In the genomic region with DNA sequence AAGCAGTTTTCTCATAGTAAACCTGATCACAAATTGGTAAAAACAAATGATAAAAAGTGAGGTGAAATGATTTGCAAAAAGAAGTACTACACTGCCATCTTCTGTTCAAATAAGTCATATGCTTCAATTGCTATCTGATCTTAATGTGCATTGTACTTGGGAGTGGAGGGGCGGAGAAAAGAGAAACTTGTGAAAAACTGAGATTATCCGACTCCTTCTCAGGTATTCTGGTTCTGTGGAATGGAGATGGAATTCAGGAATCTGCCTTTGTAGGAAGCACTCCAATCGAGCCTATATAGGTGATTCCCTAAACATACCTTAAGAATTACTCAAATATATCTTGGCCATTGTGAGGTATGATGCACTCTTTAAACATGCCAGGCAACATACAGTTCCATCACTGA, we compare ENCODE assay signal across 8 cellular contexts.
DNase-seq lines count a peak whose midpoint lies in the region; ATAC-seq lines count a peak whose summit lies in the region.

No MANE protein-coding gene starts in this region.

- no peaks in the 10 kb centered on the region for H3K36me3 Mint-ChIP-seq in CD8-positive, alpha-beta memory T cell

- no peaks in the 10 kb centered on the region for H3K4me1 Mint-ChIP-seq in CD8-positive, alpha-beta memory T cell

- DNase-seq in DMS 273 (lab: John Stamatoyannopoulos, UW; ENCODE audit: unreplicated experiment): peak; percentile 31
- DNase-seq in LoVo (ENCODE audit: low spot score): peak; percentile 36
- peak; percentile 71 for DNase-seq in SW480 (ENCODE audit: low spot score)
- DNase-seq in left kidney (ENCODE audit: low read depth, low spot score): peak; percentile 65
- no peak for DNase-seq in activated effector memory CD4-positive, alpha-beta T cell treated with anti-CD3 and anti-CD28 coated beads, Interleukin-2, amount 50 U/mL, for 16 hours
- DNase-seq in CD8-positive, alpha-beta memory T cell: no peak
- no peak for DNase-seq in activated CD4-positive, alpha-beta T cell treated with anti-CD3 and anti-CD28 coated beads for 1 hour

- no peak overlapping the region for H3K27ac Mint-ChIP-seq in CD8-positive, alpha-beta memory T cell

- H3K4me3 Mint-ChIP-seq in CD8-positive, alpha-beta memory T cell: no peak overlapping the region

- H3K4me3 ChIP-seq in CD8-positive, alpha-beta memory T cell (ENCODE audit: low read length): no peak overlapping the region

- ATAC-seq in GM21515 (IDR thresholded peaks at IDR 0.05; ENCODE audit: unreplicated experiment): peak; percentile 64

- no peaks in the 10 kb centered on the region for H3K36me3 ChIP-seq in CD8-positive, alpha-beta memory T cell (ENCODE audit: insufficient read depth, low read length)

- no peaks in the 10 kb centered on the region for H3K4me1 ChIP-seq in CD8-positive, alpha-beta memory T cell (ENCODE audit: insufficient read depth, low read length)

- peaks cover 4 to 12% (median 8%) of the 10 kb centered on the region in 5 donors for H3K9me3 Mint-ChIP-seq in CD8-positive, alpha-beta memory T cell

- POLR2A ChIA-PET in CD8-positive, alpha-beta memory T cell (lab: Charles Lee): no interaction called here

- no peaks in the 10 kb centered on the region for H3K9me3 ChIP-seq in CD8-positive, alpha-beta memory T cell (ENCODE audit: low read length)

- CTCF ChIA-PET in CD8-positive, alpha-beta memory T cell (lab: Charles Lee): no interaction called here

- H3K27ac ChIP-seq in CD8-positive, alpha-beta memory T cell (ENCODE audit: low read depth, low read length): no peak overlapping the region

- H3K27me3 ChIP-seq in CD8-positive, alpha-beta memory T cell (ENCODE audit: insufficient read depth, low read length, poor library complexity, severe bottlenecking): no peaks in the 10 kb centered on the region

- peaks cover 0 to 2% of the 10 kb centered on the region in 2 donors for H3K27me3 Mint-ChIP-seq in CD8-positive, alpha-beta memory T cell

Comparison
In these comparisons a context has a peak if more than half of its experiments do, and no peak if none do; other contexts are left out.
1. DNase-seq: peak in DMS 273 (single experiment), LoVo (single experiment), SW480 (single experiment) and left kidney (single experiment); none in activated effector memory CD4-positive, alpha-beta T cell treated with anti-CD3 and anti-CD28 coated beads, Interleukin-2, amount 50 U/mL, for 16 hours (single experiment), CD8-positive, alpha-beta memory T cell (0 of 5) and activated CD4-positive, alpha-beta T cell treated with anti-CD3 and anti-CD28 coated beads for 1 hour (single experiment).